Comparison of ENCODE assay signal across 8 cellular contexts in the genomic region with DNA sequence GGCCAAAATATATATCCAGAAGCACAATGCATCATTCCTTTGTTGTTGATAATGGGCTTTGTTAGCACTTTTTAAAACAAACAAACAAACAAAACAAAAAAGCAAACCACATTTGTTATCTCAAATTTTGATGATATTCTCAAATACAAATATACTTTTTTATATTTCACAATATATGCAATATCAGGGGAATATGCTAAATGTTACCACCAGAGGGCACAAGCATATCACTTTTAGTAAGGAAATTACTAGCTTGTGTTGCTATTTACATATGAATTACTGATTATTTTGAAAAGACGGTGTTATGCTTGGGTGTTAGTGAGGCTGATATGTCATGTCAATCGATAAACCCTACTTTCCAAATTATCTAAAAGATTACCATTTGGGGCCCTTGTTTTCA. TPM values are rescaled to one million over a fixed set of nuclear protein-coding genes. Genes with fewer than 3 reads are reported as not detected.
DNase-seq lines count a peak whose midpoint lies in the region; ATAC-seq and TF ChIP-seq lines count a peak whose summit lies in the region.

No MANE protein-coding gene starts in this region.

- no peak overlapping the region for H3K27ac ChIP-seq in CD4-positive, alpha-beta T cell (ENCODE audit: low read depth, low read length)
- H3K27ac ChIP-seq in H9 (ENCODE audit: insufficient read length, low read depth, low read length): no peak overlapping the region

- no peaks in the 10 kb centered on the region for H3K23me2 ChIP-seq in H9 (ENCODE audit: insufficient read length, low read depth, low read length, poor library complexity, severe bottlenecking)

- H3K27ac Mint-ChIP-seq in CD4-positive, alpha-beta T cell: no peak overlapping the region
- H3K27ac Mint-ChIP-seq in H9: no peak overlapping the region
- H3K27ac Mint-ChIP-seq in activated CD4-positive, alpha-beta T cell treated with anti-CD3 and anti-CD28 coated beads, Interleukin-2, amount 10 ng/mL, durations not matched to agents 24 days and 14 days: no peak overlapping the region
- H3K27ac Mint-ChIP-seq in stimulated activated naive B cell treated with anti-CD40 and anti-IgM and Interleukin-4, amounts not matched to agents 10 μg/mL and 1 μg/mL and 100 μg/mL, for 72 hours: no peak overlapping the region

- no peak overlapping the region for H2BK20ac ChIP-seq in H9 (ENCODE audit: low read depth, low read length, poor library complexity, severe bottlenecking)

- no peak for DNase-seq in CD4-positive, alpha-beta T cell
- no peak for DNase-seq in H9
- DNase-seq in kidney tubule cell (ENCODE audit: low spot score): peak; percentile 42
- no peak for DNase-seq in activated CD4-positive, alpha-beta T cell treated with anti-CD3 and anti-CD28 coated beads, Interleukin-2, amount 10 ng/mL, durations not matched to agents 24 days and 14 days
- no peak for DNase-seq in effector CD8-positive, alpha-beta T cell (lab: John Stamatoyannopoulos, UW)
- DNase-seq in DMS153 treated with DMSO at 0.1 percent for 48 hours (lab: John Stamatoyannopoulos, UW; ENCODE audit: unreplicated experiment): no peak
- DNase-seq in stimulated activated naive B cell treated with anti-CD40 and anti-IgM and Interleukin-4, amounts not matched to agents 10 μg/mL and 1 μg/mL and 100 μg/mL, for 72 hours: no peak

- no peak overlapping the region for H4K5ac ChIP-seq in H9 (ENCODE audit: insufficient read length, low read depth, low read length)

- H3K14ac ChIP-seq in H9 (ENCODE audit: insufficient read depth, low read length): no peak overlapping the region

- no peaks in the 10 kb centered on the region for H3K79me1 ChIP-seq in H9 (ENCODE audit: insufficient read depth, low read depth, low read length, poor library complexity, severe bottlenecking)

- H2AFZ ChIP-seq in H9 (ENCODE audit: low read length): no peak overlapping the region

- H3K18ac ChIP-seq in H9 (ENCODE audit: insufficient read length, low read depth, low read length): no peak overlapping the region

- no peak for ATAC-seq in CD4-positive, alpha-beta T cell (ENCODE audit: poor library complexity)
- no peak for ATAC-seq in stimulated activated naive B cell treated with anti-CD40 and anti-IgM and Interleukin-4, amounts not matched to agents 10 μg/mL and 1 μg/mL and 100 μg/mL, for 72 hours (replicated peaks)

- no peak overlapping the region for H3K9ac ChIP-seq in H9 (ENCODE audit: extremely low read depth, insufficient read length, low read length)

- no peak overlapping the region for H2BK5ac ChIP-seq in H9 (ENCODE audit: insufficient read length, low read length)

- H3K4me1 ChIP-seq in H9 (ENCODE audit: insufficient read depth, low read length): no peaks in the 10 kb centered on the region

- TF ChIP-seq CTCF in CD4-positive, alpha-beta T cell (IDR thresholded peaks at IDR 0.05): peak; percentile 62
- TF ChIP-seq CTCF in H9 (conservative IDR thresholded peaks at IDR 0.05) (peak; percentile 72), WI38 (IDR thresholded peaks at IDR 0.05; ENCODE audit: low read depth, low read length) (peak; percentile 19; the same call in 1 of the 2 replicates)

- no peak overlapping the region for H3K23ac ChIP-seq in H9 (ENCODE audit: insufficient read length, low read depth, low read length)

- CTCF ChIA-PET in CD4-positive, alpha-beta T cell (lab: Charles Lee): interaction anchor here (1.2 to 1.3 kb wide), 2 partner anchors 9 to 24 kb away, joined by 3 read pairs; no protein-coding TSS in a partner anchor

- H2BK120ac ChIP-seq in H9 (ENCODE audit: low read depth, low read length, poor library complexity, severe bottlenecking): no peak overlapping the region

- H3K27me3 ChIP-seq in CD4-positive, alpha-beta T cell (ENCODE audit: control insufficient read depth, insufficient read depth, low read length): no peaks in the 10 kb centered on the region
- no peaks in the 10 kb centered on the region for H3K27me3 ChIP-seq in H9 (ENCODE audit: insufficient read depth, low read length)

- H3K27me3 Mint-ChIP-seq in CD4-positive, alpha-beta T cell: peaks cover 6% of the 10 kb centered on the region
- H3K27me3 Mint-ChIP-seq in H9 (ENCODE audit: low read depth): no peaks in the 10 kb centered on the region
- peaks cover under 1% of the 10 kb centered on the region for H3K27me3 Mint-ChIP-seq in activated CD4-positive, alpha-beta T cell treated with anti-CD3 and anti-CD28 coated beads, Interleukin-2, amount 10 ng/mL, durations not matched to agents 24 days and 14 days
- peaks cover 0 to 17% of the 10 kb centered on the region in 2 donors for H3K27me3 Mint-ChIP-seq in stimulated activated naive B cell treated with anti-CD40 and anti-IgM and Interleukin-4, amounts not matched to agents 10 μg/mL and 1 μg/mL and 100 μg/mL, for 72 hours

- no peak overlapping the region for H3K4ac ChIP-seq in H9 (ENCODE audit: low read depth, low read length)

- no peak overlapping the region for H2BK15ac ChIP-seq in H9 (ENCODE audit: low read depth, low read length)

- no CpG with 5 or more reads among the region's 2 CpGs for WGBS in H9 (ENCODE audit: extremely low coverage, insufficient read length, low lambda C conversion rate)

- H3K4me3 Mint-ChIP-seq in CD4-positive, alpha-beta T cell: no peak overlapping the region
- no peak overlapping the region for H3K4me3 Mint-ChIP-seq in H9
- H3K4me3 Mint-ChIP-seq in activated CD4-positive, alpha-beta T cell treated with anti-CD3 and anti-CD28 coated beads, Interleukin-2, amount 10 ng/mL, durations not matched to agents 24 days and 14 days: no peak overlapping the region
- H3K4me3 Mint-ChIP-seq in stimulated activated naive B cell treated with anti-CD40 and anti-IgM and Interleukin-4, amounts not matched to agents 10 μg/mL and 1 μg/mL and 100 μg/mL, for 72 hours: no peak overlapping the region

- H4K20me1 ChIP-seq in H9 (ENCODE audit: control insufficient read depth, insufficient read depth, insufficient read length): no peaks in the 10 kb centered on the region

- no peak overlapping the region for H3K56ac ChIP-seq in H9 (ENCODE audit: insufficient read length, low read depth, low read length)

- no peak overlapping the region for H2AK5ac ChIP-seq in H9 (ENCODE audit: insufficient read length, low read length)

- H3K9me3 ChIP-seq in CD4-positive, alpha-beta T cell (ENCODE audit: control insufficient read depth, low read length): no peaks in the 10 kb centered on the region
- H3K9me3 ChIP-seq in H9 (ENCODE audit: control insufficient read depth, low read depth, low read length): no peaks in the 10 kb centered on the region

- H4K91ac ChIP-seq in H9 (ENCODE audit: insufficient read length, low read depth, low read length): no peak overlapping the region

- no peak overlapping the region for H2BK12ac ChIP-seq in H9 (ENCODE audit: insufficient read length, low read depth, low read length)

- intact Hi-C loops in CD4-positive, alpha-beta T cell (cut with DNase I, micrococcal nuclease): loop anchor here (2.0 to 5.0 kb wide), 2 partner anchors 392 to 1021 kb away; no protein-coding TSS in a partner anchor
- intact Hi-C loops in activated CD4-positive, alpha-beta T cell treated with anti-CD3 and anti-CD28 coated beads, Interleukin-2, amount 10 ng/mL, durations not matched to agents 24 days and 14 days (cut with micrococcal nuclease): no loop called here

- no peak overlapping the region for H3K4me2 ChIP-seq in H9 (ENCODE audit: insufficient read depth, insufficient read length, low read length)

- no peak overlapping the region for H3T11ph ChIP-seq in H9 (ENCODE audit: low read length)

- H4K8ac ChIP-seq in H9 (replicated peaks; ENCODE audit: insufficient read length, low read depth, low read length): no peak overlapping the region

- no peaks in the 10 kb centered on the region for H3K36me3 Mint-ChIP-seq in CD4-positive, alpha-beta T cell (ENCODE audit: low read depth)
- H3K36me3 Mint-ChIP-seq in H9 (ENCODE audit: insufficient read depth in 1 of 3, low read depth in 3 of 3): no peaks in the 10 kb centered on the region; a peak in 1 of 7 replicates
- H3K36me3 Mint-ChIP-seq in activated CD4-positive, alpha-beta T cell treated with anti-CD3 and anti-CD28 coated beads, Interleukin-2, amount 10 ng/mL, durations not matched to agents 24 days and 14 days (ENCODE audit: low read depth): no peaks in the 10 kb centered on the region
- no peaks in the 10 kb centered on the region for H3K36me3 Mint-ChIP-seq in stimulated activated naive B cell treated with anti-CD40 and anti-IgM and Interleukin-4, amounts not matched to agents 10 μg/mL and 1 μg/mL and 100 μg/mL, for 72 hours

- no peaks in the 10 kb centered on the region for H3K4me1 Mint-ChIP-seq in CD4-positive, alpha-beta T cell (ENCODE audit: low read depth)
- H3K4me1 Mint-ChIP-seq in H9: peaks cover 0 to 9% of the 10 kb centered on the region in 2 experiments; a peak in 1 of 4 replicates
- H3K4me1 Mint-ChIP-seq in activated CD4-positive, alpha-beta T cell treated with anti-CD3 and anti-CD28 coated beads, Interleukin-2, amount 10 ng/mL, durations not matched to agents 24 days and 14 days: no peaks in the 10 kb centered on the region
- no peaks in the 10 kb centered on the region for H3K4me1 Mint-ChIP-seq in stimulated activated naive B cell treated with anti-CD40 and anti-IgM and Interleukin-4, amounts not matched to agents 10 μg/mL and 1 μg/mL and 100 μg/mL, for 72 hours

- POLR2A ChIA-PET in CD4-positive, alpha-beta T cell (lab: Charles Lee): interaction anchor here (0.7 kb wide), 1 partner anchor 150 kb away, joined by 3 read pairs; no protein-coding TSS in a partner anchor

- H3K4me3 ChIP-seq in WI38 (ENCODE audit: low read depth, low read length): no peak overlapping the region

- peaks cover 2% of the 10 kb centered on the region; the same call in 1 of the 2 replicates for H3K79me2 ChIP-seq in H9 (ENCODE audit: insufficient read depth, low read length)

- H3K9me3 Mint-ChIP-seq in CD4-positive, alpha-beta T cell: no peaks in the 10 kb centered on the region
- peaks cover 0 to 17% of the 10 kb centered on the region in 2 experiments; a peak in 1 of 5 replicates for H3K9me3 Mint-ChIP-seq in H9
- no peaks in the 10 kb centered on the region for H3K9me3 Mint-ChIP-seq in activated CD4-positive, alpha-beta T cell treated with anti-CD3 and anti-CD28 coated beads, Interleukin-2, amount 10 ng/mL, durations not matched to agents 24 days and 14 days
- no peaks in the 10 kb centered on the region for H3K9me3 Mint-ChIP-seq in stimulated activated naive B cell treated with anti-CD40 and anti-IgM and Interleukin-4, amounts not matched to agents 10 μg/mL and 1 μg/mL and 100 μg/mL, for 72 hours

RNA-seq across cellular contexts. Expression of a gene that starts 29.1 kb away (rescaled TPM):
- total RNA-seq in CD4-positive, alpha-beta T cell: not detected
- not detected in 2 replicates for total RNA-seq in H9 (2021)
- total RNA-seq in activated CD4-positive, alpha-beta T cell treated with anti-CD3 and anti-CD28 coated beads, Interleukin-2, amount 10 ng/mL, durations not matched to agents 24 days and 14 days: not detected in 2 replicates

RNA-seq across cellular contexts. Expression of a gene that starts 46.1 kb away (rescaled TPM):
- total RNA-seq in CD4-positive, alpha-beta T cell: not detected
- not detected in 2 replicates for total RNA-seq in H9 (2021)
- not detected in 2 replicates for total RNA-seq in activated CD4-positive, alpha-beta T cell treated with anti-CD3 and anti-CD28 coated beads, Interleukin-2, amount 10 ng/mL, durations not matched to agents 24 days and 14 days

Comparison
In these comparisons a context has a peak if more than half of its experiments do, and no peak if none do; other contexts are left out.
1. CTCF ChIP-seq: peak in every context shown above with its lines; median percentile 72 in H9; 62 in CD4-positive, alpha-beta T cell; 19 in WI38.